ENCODE assay signal across 23 cellular contexts in the genomic region with DNA sequence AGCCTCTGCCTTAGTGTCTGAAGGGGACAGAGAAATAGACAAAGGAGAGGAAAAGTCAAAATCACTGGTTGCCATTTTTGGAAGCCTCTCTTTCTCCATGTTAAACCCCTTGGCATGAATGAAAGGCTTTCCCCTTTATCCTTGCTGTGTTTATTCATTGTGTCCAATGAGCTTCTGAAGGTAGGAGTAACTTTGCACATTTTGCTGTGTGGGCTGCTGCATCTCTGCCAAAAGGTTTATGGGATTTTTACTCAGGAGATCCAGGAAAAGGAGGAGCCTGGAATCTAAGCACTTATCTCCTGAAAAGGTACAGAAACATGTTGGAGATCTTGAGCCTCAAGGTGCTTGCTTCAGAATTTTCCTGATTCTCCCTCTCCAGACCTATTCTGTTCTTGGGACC. TPM values are rescaled to one million over a fixed set of nuclear protein-coding genes. Genes with fewer than 3 reads are reported as not detected.
A peak's percentile ranks its signal among the peaks of the same experiment; 100 is the strongest.
DNase-seq lines count a peak whose midpoint lies in the region; ATAC-seq, FAIRE-seq and TF ChIP-seq lines count a peak whose summit lies in the region.
"Had no signal": no experiment of that assay in that cellular context is flagged by ENCODE, and none has a peak within 500 bp of the region (broad histone marks: within the 10 kb centered on the region; RNA-seq: fewer than 3 reads in every experiment).

No MANE protein-coding gene starts in this region.

- peaks cover 43% of the 10 kb centered on the region for H3K79me2 ChIP-seq in astrocyte (ENCODE audit: insufficient read depth, low read length)

- H3K9me3 Mint-ChIP-seq in CD4-positive, alpha-beta T cell = no peaks in the 10 kb centered on the region
- H3K9me3 Mint-ChIP-seq in astrocyte (ENCODE audit: unreplicated experiment) = no peaks in the 10 kb centered on the region
- no peaks in the 10 kb centered on the region for H3K9me3 Mint-ChIP-seq in nephron
- H3K9me3 Mint-ChIP-seq: GM23338, H9 had no signal

- TF ChIP-seq CTCF in A673 (conservative IDR thresholded peaks at IDR 0.05; ENCODE audit: low read depth, low read length) = no peak
- TF ChIP-seq CTCF in CD4-positive, alpha-beta T cell (IDR thresholded peaks at IDR 0.05) = no peak
- no peak for TF ChIP-seq CTCF in astrocyte (IDR thresholded peaks at IDR 0.05; ENCODE audit: insufficient read depth, low read depth, low read length)
- TF ChIP-seq CTCF in nephron (IDR thresholded peaks at IDR 0.05; ENCODE audit: unreplicated experiment in 3 of 3) = no peak
- no peak for TF ChIP-seq CTCF in foreskin keratinocyte (conservative IDR thresholded peaks at IDR 0.05)

- H3K4me2 ChIP-seq in astrocyte (ENCODE audit: low read length) = no peak overlapping the region
- H3K4me2 ChIP-seq: A549, GM23338, PC-9 had no signal

- peak overlapping the region; percentile 17 for H3K27ac ChIP-seq in A673 (ENCODE audit: low read depth, low read length, poor library complexity, severe bottlenecking)
- no peak overlapping the region for H3K27ac ChIP-seq in CD4-positive, alpha-beta T cell (ENCODE audit: low read depth, low read length)
- H3K27ac ChIP-seq in astrocyte (ENCODE audit: low read depth, low read length) = no peak overlapping the region
- H3K27ac ChIP-seq in foreskin keratinocyte = no peak overlapping the region
- H3K27ac ChIP-seq: A549, PC-9, SJCRH30 had no signal

- FAIRE-seq in astrocyte (lab: Jason Lieb, UNC) = no peak
- FAIRE-seq: A549, GM18507 had no signal

- H4K20me1 ChIP-seq in astrocyte (ENCODE audit: insufficient read depth, low read length) = peaks cover 32% of the 10 kb centered on the region

- H3K9me3 ChIP-seq in A673 (ENCODE audit: low read depth, low read length, poor library complexity, severe bottlenecking) (no peaks in the 10 kb centered on the region), astrocyte (ENCODE audit: insufficient read depth, low read depth, low read length) (no peaks in the 10 kb centered on the region)
- no peaks in the 10 kb centered on the region for H3K9me3 ChIP-seq in CD4-positive, alpha-beta T cell (ENCODE audit: control insufficient read depth, low read length)
- H3K9me3 ChIP-seq: A549, BE2C, SJCRH30 had no signal

- no peak overlapping the region for H2AFZ ChIP-seq in astrocyte (ENCODE audit: low read depth, low read length)
- H2AFZ ChIP-seq: GM23338, PC-9 had no signal

- no peak overlapping the region for H3K27ac Mint-ChIP-seq in CD4-positive, alpha-beta T cell
- peak overlapping the region; percentile 36 for H3K27ac Mint-ChIP-seq in astrocyte (ENCODE audit: unreplicated experiment)
- peak overlapping the region in 2 of 3 experiments; percentile 56 for H3K27ac Mint-ChIP-seq in nephron
- H3K27ac Mint-ChIP-seq: GM23338, H9 had no signal

- H3K4me1 Mint-ChIP-seq in CD4-positive, alpha-beta T cell (ENCODE audit: low read depth) = peaks cover 35% of the 10 kb centered on the region
- H3K4me1 Mint-ChIP-seq in astrocyte (ENCODE audit: low read depth, unreplicated experiment) (peaks cover 13% of the 10 kb centered on the region), nephron (peaks cover 34% of the 10 kb centered on the region)

- POLR2A ChIA-PET in A673 (lab: Charles Lee; ENCODE audit: low non-redundant PET) = no interaction called here
- POLR2A ChIA-PET in CD4-positive, alpha-beta T cell (lab: Charles Lee) = no interaction called here

- peaks cover 57% of the 10 kb centered on the region for H3K36me3 Mint-ChIP-seq in CD4-positive, alpha-beta T cell (ENCODE audit: low read depth)
- H3K36me3 Mint-ChIP-seq in astrocyte (ENCODE audit: low read depth, unreplicated experiment) = peaks cover 18% of the 10 kb centered on the region
- peaks cover 50% of the 10 kb centered on the region for H3K36me3 Mint-ChIP-seq in nephron (ENCODE audit: low read depth)

- H3K9ac ChIP-seq in astrocyte (ENCODE audit: low read length) = no peak overlapping the region

- H3K27me3 Mint-ChIP-seq in CD4-positive, alpha-beta T cell = no peaks in the 10 kb centered on the region
- no peaks in the 10 kb centered on the region for H3K27me3 Mint-ChIP-seq in astrocyte (ENCODE audit: low read depth, unreplicated experiment)
- H3K27me3 Mint-ChIP-seq in nephron (ENCODE audit: low read depth) = no peaks in the 10 kb centered on the region

- no peak for ATAC-seq in CD4-positive, alpha-beta T cell (ENCODE audit: poor library complexity)
- no peak for ATAC-seq in foreskin keratinocyte
- ATAC-seq: A549, GM23338, Right ventricle myocardium inferior, SK-N-SH treated with all-trans-retinoic acid at 6 μM for 48 hours had no signal

- no peaks in the 10 kb centered on the region for H3K27me3 ChIP-seq in A673 (replicated peaks; ENCODE audit: insufficient read depth, low read depth, low read length, poor library complexity)
- no peaks in the 10 kb centered on the region for H3K27me3 ChIP-seq in CD4-positive, alpha-beta T cell (ENCODE audit: control insufficient read depth, insufficient read depth, low read length)
- no peaks in the 10 kb centered on the region for H3K27me3 ChIP-seq in astrocyte (ENCODE audit: insufficient read depth, low read length)
- no peaks in the 10 kb centered on the region for H3K27me3 ChIP-seq in foreskin keratinocyte
- H3K27me3 ChIP-seq: BE2C, SJCRH30 had no signal

- peak overlapping the region; percentile 56 for H3K4me3 Mint-ChIP-seq in CD4-positive, alpha-beta T cell
- H3K4me3 Mint-ChIP-seq in astrocyte (ENCODE audit: unreplicated experiment) (no peak overlapping the region), nephron (peak overlapping the region; percentile 43 to 78 (median 56))
- H3K4me3 Mint-ChIP-seq: GM23338, H9 had no signal

- H3K4me3 ChIP-seq in A673 (ENCODE audit: low read depth, low read length, poor library complexity, severe bottlenecking) (no peak overlapping the region), astrocyte (ENCODE audit: insufficient read depth, low read depth, low read length) (no peak overlapping the region)
- H3K4me3 ChIP-seq: A549, GM23338, PC-9, SJCRH30 had no signal

- CTCF ChIA-PET in A673 (lab: Charles Lee) = no interaction called here
- CTCF ChIA-PET in CD4-positive, alpha-beta T cell (lab: Charles Lee) = interaction anchor here (1.4 to 1.6 kb wide), 2 partner anchors 14 to 53 kb away, joined by 3 read pairs; no protein-coding TSS in a partner anchor

- DNase-seq in A673 (ENCODE audit: low spot score) (no peak), astrocyte (ENCODE audit: low read depth) (no peak), putamen (ENCODE audit: low spot score) (no peak), foreskin keratinocyte (no peak), GM19238 (ENCODE audit: insufficient read length, low spot score) (no peak)
- DNase-seq in CD4-positive, alpha-beta T cell = no peak
- DNase-seq: BE2C, DMS153, H9, KBM-7, MM.1S, NCI-H1694, NCI-H2081, NCI-H2227 treated with DMSO at 0.1 percent for 48 hours, NCI-H526 treated with DMSO at 0.1 percent for 48 hours, PC-9, SJCRH30 had no signal

- intact Hi-C loops in A673 (cut with micrococcal nuclease; ENCODE audit: unreplicated experiment) = no loop called here
- intact Hi-C loops in CD4-positive, alpha-beta T cell (cut with DNase I, micrococcal nuclease) = no loop called here

- no TSS peak for BruUV-seq in A673 (replicated peaks; lab: Mats Ljungman, UMichigan)

- H3K36me3 ChIP-seq in A673 (ENCODE audit: insufficient read depth, low read length, poor library complexity, severe bottlenecking) (peaks cover 54% of the 10 kb centered on the region), astrocyte (ENCODE audit: insufficient read depth, low read length) (peaks cover 21% of the 10 kb centered on the region)
- H3K36me3 ChIP-seq: BE2C had no signal

- H3K4me1 ChIP-seq in A673 (ENCODE audit: insufficient read depth, low read length, poor library complexity, severe bottlenecking) (peaks cover 18% of the 10 kb centered on the region), astrocyte (ENCODE audit: insufficient read depth, low read length) (peaks cover 14% of the 10 kb centered on the region), foreskin keratinocyte (peaks cover 6% of the 10 kb centered on the region)
- H3K4me1 ChIP-seq: BE2C had no signal

RNA-seq across cellular contexts. Expression of a gene that starts 3.9 kb away (rescaled TPM):
- total RNA-seq in A673 (2021) (72.3 and 79.9 TPM in 2 replicates), astrocyte (22.3 and 25.3 TPM in 2 replicates), foreskin keratinocyte (29.0 and 31.8 TPM in 2 replicates)
- total RNA-seq in CD4-positive, alpha-beta T cell = 10 to 100 TPM; 20.6 to 21.9 TPM
- 28.2 and 29.1 TPM in 2 replicates for polyA plus RNA-seq in foreskin keratinocyte

RNA-seq across cellular contexts. Expression of a gene that starts 4.1 kb away (rescaled TPM):
- total RNA-seq in A673 (2021) (111 and 140 TPM in 2 replicates), astrocyte (184 and 188 TPM in 2 replicates), foreskin keratinocyte (117 and 135 TPM in 2 replicates)
- 10 to 100 TPM; 39.3 to 39.5 TPM for total RNA-seq in CD4-positive, alpha-beta T cell
- polyA plus RNA-seq in foreskin keratinocyte = 359 and 390 TPM in 2 replicates

RNA-seq across cellular contexts. Expression of a gene that starts 6.2 kb away (rescaled TPM):
- total RNA-seq in A673 (2021) (24.8 and 32.4 TPM in 2 replicates), astrocyte (1.0 and 1.4 TPM in 2 replicates), foreskin keratinocyte (0.78 and 1.0 TPM in 2 replicates)
- 1 to 10 TPM; 7.1 to 8.2 TPM for total RNA-seq in CD4-positive, alpha-beta T cell
- 0.81 and 0.83 TPM in 2 replicates for polyA plus RNA-seq in foreskin keratinocyte

RNA-seq across cellular contexts. Expression of a gene that starts 19.8 kb away (rescaled TPM):
- total RNA-seq in A673 (2021) = 0.83 and 1.1 TPM in 2 replicates
- total RNA-seq in CD4-positive, alpha-beta T cell = 1 to 10 TPM; 3.2 to 3.5 TPM
- 0.54 and 1.1 TPM in 2 replicates for total RNA-seq in astrocyte
- total RNA-seq in foreskin keratinocyte = 1.9 and 2.3 TPM in 2 replicates
- polyA plus RNA-seq in foreskin keratinocyte = 1.5 TPM in 2 replicates

RNA-seq across cellular contexts. Expression of a gene that starts 47.3 kb away (rescaled TPM):
- total RNA-seq in A673 (2021) (249 and 264 TPM in 2 replicates), astrocyte (109 and 111 TPM in 2 replicates), foreskin keratinocyte (89.8 and 91.3 TPM in 2 replicates)
- 100 to 1,000 TPM; 263 to 297 TPM for total RNA-seq in CD4-positive, alpha-beta T cell
- 66.8 and 76.4 TPM in 2 replicates for polyA plus RNA-seq in foreskin keratinocyte
